Comparison of ENCODE assay signal across 8 cellular contexts in genomic region chr6:43076093-43076927, GRCh38. TPM values are rescaled to one million over a fixed set of nuclear protein-coding genes. Genes with fewer than 3 reads are reported as not detected.
DNase-seq lines count a peak whose midpoint lies in the region; ATAC-seq and TF ChIP-seq lines count a peak whose summit lies in the region.

TSS of gene PTK7 (plus strand) at chr6:43076314. CDS start at chr6:43076489, 175 bp downstream.

- H3K9me3 ChIP-seq in esophagus muscularis mucosa (no peaks in the 10 kb centered on the region), vagina (no peaks in the 10 kb centered on the region)

- H3K4me1 Mint-ChIP-seq in activated CD4-positive, alpha-beta T cell treated with anti-CD3 and anti-CD28 coated beads, Interleukin-2, amount 10 ng/mL, durations not matched to agents 24 days and 14 days: peaks cover 5% of the 10 kb centered on the region
- H3K4me1 Mint-ChIP-seq in naive B cell: peaks cover 0 to 20% (median 9%) of the 10 kb centered on the region in 3 donors

- H3K27ac ChIP-seq in esophagus muscularis mucosa (replicated peaks in 1 of 4) (no peak within 1 kb of the TSS), vagina (peak within 1 kb of the TSS; percentile 88)

- DNase-seq in NCI-H1417 (lab: John Stamatoyannopoulos, UW): peak; percentile 74 to 82 (median 74)
- no peak for DNase-seq in NCI-H1417 treated with DMSO at 0.1 percent for 48 hours (lab: John Stamatoyannopoulos, UW)
- DNase-seq in NCI-H1694 treated with DMSO at 0.1 percent for 48 hours (lab: John Stamatoyannopoulos, UW): peak; percentile 58
- DNase-seq in activated CD4-positive, alpha-beta T cell treated with anti-CD3 and anti-CD28 coated beads, Interleukin-2, amount 10 ng/mL, durations not matched to agents 24 days and 14 days: peak; percentile 78
- DNase-seq in esophagus muscularis mucosa (ENCODE audit: extremely low spot score): no peak
- DNase-seq in naive B cell: no peak
- no peak for DNase-seq in vagina (ENCODE audit: extremely low spot score in 2 of 2)
- no peak for DNase-seq in HUDEP-2 (lab: John Stamatoyannopoulos, UW; ENCODE audit: unreplicated experiment in 76 of 76)

- H3K9me3 Mint-ChIP-seq in activated CD4-positive, alpha-beta T cell treated with anti-CD3 and anti-CD28 coated beads, Interleukin-2, amount 10 ng/mL, durations not matched to agents 24 days and 14 days: no peaks in the 10 kb centered on the region
- peaks cover 0 to 2% (median 0%) of the 10 kb centered on the region in 7 donors for H3K9me3 Mint-ChIP-seq in naive B cell

- TF ChIP-seq POLR2A in esophagus muscularis mucosa (IDR thresholded peaks at IDR 0.05; ENCODE audit: low read depth): no peak
- TF ChIP-seq POLR2A in vagina (IDR thresholded peaks at IDR 0.05): peak in 1 of 2 donors; percentile 22

- H3K4me3 ChIP-seq in esophagus muscularis mucosa (peak within 1 kb of the TSS; percentile 49 to 64 (median 59)), vagina (peak within 1 kb of the TSS; percentile 71 to 91)

- intact Hi-C loops in activated CD4-positive, alpha-beta T cell treated with anti-CD3 and anti-CD28 coated beads, Interleukin-2, amount 10 ng/mL, durations not matched to agents 24 days and 14 days (cut with micrococcal nuclease): no loop called here
- intact Hi-C loops in esophagus muscularis mucosa (cut with DNase I) (loop anchor here (5.0 kb wide), 1 partner anchor 51 kb away; no protein-coding TSS in a partner anchor), vagina (cut with DNase I) (loop anchor here (10.0 kb wide), 1 partner anchor 48 kb away; no protein-coding TSS in a partner anchor)

- no peak for TF ChIP-seq EP300 in esophagus muscularis mucosa (IDR thresholded peaks at IDR 0.05)

- H3K36me3 Mint-ChIP-seq in activated CD4-positive, alpha-beta T cell treated with anti-CD3 and anti-CD28 coated beads, Interleukin-2, amount 10 ng/mL, durations not matched to agents 24 days and 14 days (ENCODE audit: low read depth): peaks cover 7% of the 10 kb centered on the region
- H3K36me3 Mint-ChIP-seq in naive B cell: peaks cover 18% of the 10 kb centered on the region in 2 donors

- peak; percentile 63 to 76 for ATAC-seq in naive B cell (ENCODE audit: low read depth in 2 of 2)

- peaks cover 36% of the 10 kb centered on the region for H3K27me3 Mint-ChIP-seq in activated CD4-positive, alpha-beta T cell treated with anti-CD3 and anti-CD28 coated beads, Interleukin-2, amount 10 ng/mL, durations not matched to agents 24 days and 14 days
- peaks cover 13 to 19% (median 17%) of the 10 kb centered on the region in 3 donors for H3K27me3 Mint-ChIP-seq in naive B cell

- H3K27ac Mint-ChIP-seq in activated CD4-positive, alpha-beta T cell treated with anti-CD3 and anti-CD28 coated beads, Interleukin-2, amount 10 ng/mL, durations not matched to agents 24 days and 14 days: no peak within 1 kb of the TSS
- H3K27ac Mint-ChIP-seq in naive B cell: no peak within 1 kb of the TSS

- peaks cover 0 to 28% (median 5%) of the 10 kb centered on the region in 4 donors for H3K27me3 ChIP-seq in esophagus muscularis mucosa
- no peaks in the 10 kb centered on the region for H3K27me3 ChIP-seq in vagina

- WGBS in esophagus muscularis mucosa: 0% methylated on average over 1 of the region's 92 CpGs

- peaks cover 8 to 26% (median 23%) of the 10 kb centered on the region in 4 donors for H3K4me1 ChIP-seq in esophagus muscularis mucosa
- H3K4me1 ChIP-seq in vagina: peaks cover 24% of the 10 kb centered on the region

- H3K36me3 ChIP-seq in esophagus muscularis mucosa: peaks cover 7 to 37% (median 35%) of the 10 kb centered on the region in 4 donors
- H3K36me3 ChIP-seq in vagina: no peaks in the 10 kb centered on the region

- TF ChIP-seq CTCF in esophagus muscularis mucosa (IDR thresholded peaks at IDR 0.05) (no peak), vagina (IDR thresholded peaks at IDR 0.05) (no peak)

- H3K4me3 Mint-ChIP-seq in activated CD4-positive, alpha-beta T cell treated with anti-CD3 and anti-CD28 coated beads, Interleukin-2, amount 10 ng/mL, durations not matched to agents 24 days and 14 days: peak within 1 kb of the TSS; percentile 73
- peak within 1 kb of the TSS; percentile 47 to 85 (median 74) for H3K4me3 Mint-ChIP-seq in naive B cell

RNA-seq across cellular contexts. Expression of gene PTK7, which starts in this region (rescaled TPM):
- total RNA-seq in activated CD4-positive, alpha-beta T cell treated with anti-CD3 and anti-CD28 coated beads, Interleukin-2, amount 10 ng/mL, durations not matched to agents 24 days and 14 days: 3.4 and 4.3 TPM in 2 replicates
- 10 to 100 TPM in 1 of 4 donors, 1 to 10 TPM in 3; 6.8 to 10.8 (median 8.0) TPM for total RNA-seq in esophagus muscularis mucosa
- not detected for polyA plus RNA-seq in naive B cell (ENCODE audit: low read depth in 6 of 6)
- 62.1 TPM for total RNA-seq in vagina

Comparison
In these comparisons a context has a peak if more than half of its experiments do, and no peak if none do; other contexts are left out.
1. DNase-seq: peak in NCI-H1417 (3 of 3), NCI-H1694 treated with DMSO at 0.1 percent for 48 hours (single experiment) and activated CD4-positive, alpha-beta T cell treated with anti-CD3 and anti-CD28 coated beads, Interleukin-2, amount 10 ng/mL, durations not matched to agents 24 days and 14 days (single experiment); none in NCI-H1417 treated with DMSO at 0.1 percent for 48 hours (single experiment), esophagus muscularis mucosa (single experiment), naive B cell (single experiment), vagina (0 of 2) and HUDEP-2 (0 of 76).
2. Peak in ATAC-seq in naive B cell; RNA of the gene not detected or under 1 TPM.